20 cellular contexts compared by ENCODE assay signal in genomic region chr5:62283856-62284255, GRCh38. TPM values are rescaled to one million over a fixed set of nuclear protein-coding genes. Genes with fewer than 3 reads are reported as not detected.
DNase-seq lines count a peak whose midpoint lies in the region; ATAC-seq and TF ChIP-seq lines count a peak whose summit lies in the region.
"Had no signal": no experiment of that assay in that cellular context is flagged by ENCODE, and none has a peak within 500 bp of the region (broad histone marks: within the 10 kb centered on the region; RNA-seq: fewer than 3 reads in every experiment).

No MANE protein-coding gene starts in this region.

- H4K20me1 ChIP-seq in hepatocyte (ENCODE audit: insufficient read depth, poor library complexity, severe bottlenecking): no peaks in the 10 kb centered on the region

- no peaks in the 10 kb centered on the region for H3K27me3 ChIP-seq in CD4-positive, CD25-positive, alpha-beta regulatory T cell (ENCODE audit: control insufficient read depth, insufficient read depth, low read length)
- H3K27me3 ChIP-seq in hepatocyte: no peaks in the 10 kb centered on the region

- no peaks in the 10 kb centered on the region for H3K27me3 Mint-ChIP-seq in T-helper 2 cell treated with Interferon-gamma antibody and Interleukin-4, amounts not matched to agents 5 μg/mL and 100 μg/mL, for 36 hours (ENCODE audit: low read depth)
- no peaks in the 10 kb centered on the region for H3K27me3 Mint-ChIP-seq in CD4-positive, CD25-positive, alpha-beta regulatory T cell
- no peaks in the 10 kb centered on the region for H3K27me3 Mint-ChIP-seq in activated T-helper 2 cell treated with anti-CD3 and anti-CD28 coated beads, Interferon-gamma antibody, Interleukin-2, Interleukin-4, amounts not matched to agents 10 μg/mL and 5 μg/mL and 100 μg/mL, durations not matched to agents 14 hours and 24 hours and 36 hours (ENCODE audit: low read depth)
- H3K27me3 Mint-ChIP-seq in Calu3 (ENCODE audit: unreplicated experiment): no peaks in the 10 kb centered on the region

- H3K4me2 ChIP-seq in hepatocyte: no peak overlapping the region
- H3K4me2 ChIP-seq: KMS-11, PC-9 had no signal

- CTCF ChIA-PET in Calu3 (lab: Charles Lee): no interaction called here

- peak overlapping the region; percentile 99 for H3K27ac Mint-ChIP-seq in T-helper 2 cell treated with Interferon-gamma antibody and Interleukin-4, amounts not matched to agents 5 μg/mL and 100 μg/mL, for 36 hours
- peak overlapping the region in 2 of 3 donors; percentile 52 to 86 for H3K27ac Mint-ChIP-seq in CD4-positive, CD25-positive, alpha-beta regulatory T cell
- H3K27ac Mint-ChIP-seq in activated T-helper 2 cell treated with anti-CD3 and anti-CD28 coated beads, Interferon-gamma antibody, Interleukin-2, Interleukin-4, amounts not matched to agents 10 μg/mL and 5 μg/mL and 100 μg/mL, durations not matched to agents 14 hours and 24 hours and 36 hours: peak overlapping the region; percentile 98
- H3K27ac Mint-ChIP-seq in Calu3 (ENCODE audit: unreplicated experiment): no peak overlapping the region
- H3K27ac Mint-ChIP-seq: CD8-positive, alpha-beta T cell; H9 had no signal

- H3K9me3 Mint-ChIP-seq in T-helper 2 cell treated with Interferon-gamma antibody and Interleukin-4, amounts not matched to agents 5 μg/mL and 100 μg/mL, for 36 hours: peaks cover 50% of the 10 kb centered on the region
- H3K9me3 Mint-ChIP-seq in CD4-positive, CD25-positive, alpha-beta regulatory T cell: peaks cover 0 to 4% (median 0%) of the 10 kb centered on the region in 7 donors
- H3K9me3 Mint-ChIP-seq in activated T-helper 2 cell treated with anti-CD3 and anti-CD28 coated beads, Interferon-gamma antibody, Interleukin-2, Interleukin-4, amounts not matched to agents 10 μg/mL and 5 μg/mL and 100 μg/mL, durations not matched to agents 14 hours and 24 hours and 36 hours: peaks cover 41% of the 10 kb centered on the region
- H3K9me3 Mint-ChIP-seq in Calu3 (ENCODE audit: low read depth, unreplicated experiment): no peaks in the 10 kb centered on the region

- no peak for TF ChIP-seq CTCF in hepatocyte (IDR thresholded peaks at IDR 0.05; ENCODE audit: poor library complexity)
- TF ChIP-seq CTCF in Calu3 (IDR thresholded peaks at IDR 0.05; ENCODE audit: unreplicated experiment): no peak

- no peak overlapping the region for H3K27ac ChIP-seq in CD4-positive, CD25-positive, alpha-beta regulatory T cell (ENCODE audit: insufficient read depth, low read length, poor library complexity, severe bottlenecking)
- peak overlapping the region; percentile 72 for H3K27ac ChIP-seq in hepatocyte
- H3K27ac ChIP-seq: KMS-11, PC-9 had no signal

- no peaks in the 10 kb centered on the region for H3K36me3 ChIP-seq in CD4-positive, CD25-positive, alpha-beta regulatory T cell (ENCODE audit: control insufficient read depth, insufficient read depth, low read length)
- H3K36me3 ChIP-seq in hepatocyte (replicated peaks; ENCODE audit: insufficient read depth, low read depth): no peaks in the 10 kb centered on the region

- no peaks in the 10 kb centered on the region for H3K79me2 ChIP-seq in hepatocyte

- no peaks in the 10 kb centered on the region for H3K9me2 ChIP-seq in hepatocyte (replicated peaks; ENCODE audit: insufficient read depth)

- BruUV-seq in Calu3 (replicated peaks; lab: Mats Ljungman, UMichigan): no TSS peak

- no peak overlapping the region for H2AFZ ChIP-seq in hepatocyte
- H2AFZ ChIP-seq: PC-9 had no signal

- WGBS in hepatocyte (ENCODE audit: low lambda C conversion rate, missing lambda C conversion rate): 96% methylated on average over 2 of the region's 2 CpGs

- no peak for DNase-seq in T-helper 2 cell treated with Interferon-gamma antibody and Interleukin-4, amounts not matched to agents 5 μg/mL and 100 μg/mL, for 36 hours (ENCODE audit: low spot score)
- DNase-seq in T-helper 2 cell (no peak), hepatocyte (ENCODE audit: low spot score) (no peak), Calu3 (no peak)
- DNase-seq in CD4-positive, CD25-positive, alpha-beta regulatory T cell: no peak
- no peak for DNase-seq in activated T-helper 2 cell treated with anti-CD3 and anti-CD28 coated beads, Interferon-gamma antibody, Interleukin-2, Interleukin-4, amounts not matched to agents 10 μg/mL and 5 μg/mL and 100 μg/mL, durations not matched to agents 14 hours and 24 hours and 36 hours (ENCODE audit: low spot score)
- no peak for DNase-seq in effector CD4-positive, alpha-beta T cell
- DNase-seq: 8988T; CD8-positive, alpha-beta T cell; DND-41; H9; NCI-H1048; NCI-H1436 treated with DMSO at 0.1 percent for 48 hours; NCI-H2081; NCI-H510A; NCI-H774; PC-9 had no signal

- H3K4me1 ChIP-seq in CD4-positive, CD25-positive, alpha-beta regulatory T cell (ENCODE audit: control insufficient read depth, insufficient read depth, low read length, poor library complexity, severe bottlenecking): peaks cover 9% of the 10 kb centered on the region
- H3K4me1 ChIP-seq in hepatocyte (ENCODE audit: insufficient read depth): peaks cover 6% of the 10 kb centered on the region

- H3K9me3 ChIP-seq in CD4-positive, CD25-positive, alpha-beta regulatory T cell (ENCODE audit: control insufficient read depth in 2 of 2, low read length in 2 of 2): no peaks in the 10 kb centered on the region
- H3K9me3 ChIP-seq in hepatocyte (ENCODE audit: low read depth): no peaks in the 10 kb centered on the region

- H3K4me1 Mint-ChIP-seq in T-helper 2 cell treated with Interferon-gamma antibody and Interleukin-4, amounts not matched to agents 5 μg/mL and 100 μg/mL, for 36 hours (ENCODE audit: low read depth): peaks cover 74% of the 10 kb centered on the region
- peaks cover 20 to 48% (median 34%) of the 10 kb centered on the region in 4 donors for H3K4me1 Mint-ChIP-seq in CD4-positive, CD25-positive, alpha-beta regulatory T cell
- peaks cover 73% of the 10 kb centered on the region for H3K4me1 Mint-ChIP-seq in activated T-helper 2 cell treated with anti-CD3 and anti-CD28 coated beads, Interferon-gamma antibody, Interleukin-2, Interleukin-4, amounts not matched to agents 10 μg/mL and 5 μg/mL and 100 μg/mL, durations not matched to agents 14 hours and 24 hours and 36 hours (ENCODE audit: low read depth)
- H3K4me1 Mint-ChIP-seq in Calu3 (ENCODE audit: low read depth, unreplicated experiment): peaks cover 48% of the 10 kb centered on the region
- H3K4me1 Mint-ChIP-seq: H9 had no signal

- H3K36me3 Mint-ChIP-seq in T-helper 2 cell treated with Interferon-gamma antibody and Interleukin-4, amounts not matched to agents 5 μg/mL and 100 μg/mL, for 36 hours (ENCODE audit: low read depth): peaks cover 59% of the 10 kb centered on the region
- H3K36me3 Mint-ChIP-seq in CD4-positive, CD25-positive, alpha-beta regulatory T cell: peaks cover 3% of the 10 kb centered on the region
- peaks cover 61% of the 10 kb centered on the region for H3K36me3 Mint-ChIP-seq in activated T-helper 2 cell treated with anti-CD3 and anti-CD28 coated beads, Interferon-gamma antibody, Interleukin-2, Interleukin-4, amounts not matched to agents 10 μg/mL and 5 μg/mL and 100 μg/mL, durations not matched to agents 14 hours and 24 hours and 36 hours (ENCODE audit: low read depth)
- H3K36me3 Mint-ChIP-seq in Calu3 (ENCODE audit: insufficient read depth, unreplicated experiment): peaks cover 4% of the 10 kb centered on the region
- H3K36me3 Mint-ChIP-seq: CD8-positive, alpha-beta T cell had no signal

- peak overlapping the region; percentile 31 for H3K4me3 Mint-ChIP-seq in T-helper 2 cell treated with Interferon-gamma antibody and Interleukin-4, amounts not matched to agents 5 μg/mL and 100 μg/mL, for 36 hours
- H3K4me3 Mint-ChIP-seq in CD4-positive, CD25-positive, alpha-beta regulatory T cell: no peak overlapping the region
- peak overlapping the region; percentile 31 for H3K4me3 Mint-ChIP-seq in activated T-helper 2 cell treated with anti-CD3 and anti-CD28 coated beads, Interferon-gamma antibody, Interleukin-2, Interleukin-4, amounts not matched to agents 10 μg/mL and 5 μg/mL and 100 μg/mL, durations not matched to agents 14 hours and 24 hours and 36 hours (ENCODE audit: low read depth)
- no peak overlapping the region for H3K4me3 Mint-ChIP-seq in Calu3 (ENCODE audit: low read depth, unreplicated experiment)
- H3K4me3 Mint-ChIP-seq: CD8-positive, alpha-beta T cell; H9 had no signal

- no peak overlapping the region for H3K4me3 ChIP-seq in CD4-positive, CD25-positive, alpha-beta regulatory T cell (ENCODE audit: low read depth, low read length)
- no peak overlapping the region for H3K4me3 ChIP-seq in hepatocyte
- H3K4me3 ChIP-seq: PC-9 had no signal

- ATAC-seq in CD4-positive, CD25-positive, alpha-beta regulatory T cell (ENCODE audit: low read depth in 2 of 2): no peak
- no peak for ATAC-seq in HG02970 (IDR thresholded peaks at IDR 0.05; ENCODE audit: low FRiP score, unreplicated experiment)
- ATAC-seq: CD8-positive, alpha-beta T cell; HepG2 had no signal

- intact Hi-C loops in activated T-helper 2 cell treated with anti-CD3 and anti-CD28 coated beads, Interferon-gamma antibody, Interleukin-2, Interleukin-4, amounts not matched to agents 10 μg/mL and 5 μg/mL and 100 μg/mL, durations not matched to agents 14 hours and 24 hours and 36 hours (cut with micrococcal nuclease): loop anchor here (2.0 kb wide), 2 partner anchors 57 to 59 kb away; no protein-coding TSS in a partner anchor
- intact Hi-C loops in Calu3 (cut with micrococcal nuclease; ENCODE audit: unreplicated experiment): no loop called here

RNA-seq across cellular contexts. Expression of gene KIF2A, which starts 22.1 kb away (rescaled TPM):
- 114 TPM for total RNA-seq in CD4-positive, CD25-positive, alpha-beta regulatory T cell
- polyA plus RNA-seq in CD4-positive, CD25-positive, alpha-beta regulatory T cell: 100 to 1,000 TPM; 135 to 191 (median 174) TPM
- 285 and 294 TPM in 2 replicates for total RNA-seq in activated T-helper 2 cell treated with anti-CD3 and anti-CD28 coated beads, Interferon-gamma antibody, Interleukin-2, Interleukin-4, amounts not matched to agents 10 μg/mL and 5 μg/mL and 100 μg/mL, durations not matched to agents 14 hours and 24 hours and 36 hours
- 46.9 and 60.5 TPM in 2 replicates for total RNA-seq in hepatocyte
- 28.3 and 35.2 TPM in 2 replicates for polyA plus RNA-seq in hepatocyte
- 76.9 and 81.4 TPM in 2 replicates for total RNA-seq in Calu3 (2022)

Comparison
In these comparisons a context has a peak if more than half of its experiments do, and no peak if none do; other contexts are left out.
1. H3K4me3 Mint-ChIP-seq: peak in T-helper 2 cell treated with Interferon-gamma antibody and Interleukin-4, amounts not matched to agents 5 μg/mL and 100 μg/mL, for 36 hours (single experiment) and activated T-helper 2 cell treated with anti-CD3 and anti-CD28 coated beads, Interferon-gamma antibody, Interleukin-2, Interleukin-4, amounts not matched to agents 10 μg/mL and 5 μg/mL and 100 μg/mL, durations not matched to agents 14 hours and 24 hours and 36 hours (single experiment); none in CD4-positive, CD25-positive, alpha-beta regulatory T cell (0 of 4) and Calu3 (single experiment).